In the genomic region with DNA sequence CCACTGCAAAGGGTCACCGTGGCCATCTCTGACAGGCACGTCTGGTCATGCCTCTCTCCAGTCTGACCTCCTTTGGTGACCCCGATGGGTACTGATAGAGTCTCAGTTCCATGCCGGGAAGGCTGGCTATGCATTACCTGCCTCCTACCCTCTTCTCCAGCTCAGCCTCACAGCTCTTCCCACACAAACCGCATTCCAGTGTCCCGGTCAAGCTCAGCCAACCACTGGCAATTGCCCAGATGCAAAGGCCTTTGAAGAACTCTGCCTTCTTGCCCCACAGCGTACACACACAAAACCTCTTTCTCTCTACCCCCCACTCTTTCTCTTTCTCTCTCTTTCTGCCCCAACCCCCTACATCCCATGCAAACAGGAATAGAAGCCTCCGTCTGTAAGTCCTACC, we compare ENCODE assay signal across 20 cellular contexts. TPM values are rescaled to one million over a fixed set of nuclear protein-coding genes. Genes with fewer than 3 reads are reported as not detected.
DNase-seq lines count a peak whose midpoint lies in the region; ATAC-seq and TF ChIP-seq lines count a peak whose summit lies in the region.
"Had no signal": no experiment of that assay in that cellular context is flagged by ENCODE, and none has a peak within 500 bp of the region (broad histone marks: within the 10 kb centered on the region; RNA-seq: fewer than 3 reads in every experiment).

No MANE protein-coding gene starts in this region.

- TF ChIP-seq CTCF in HEK293 (tag by site-specific recombination; IDR thresholded peaks at IDR 0.05) = no peak
- TF ChIP-seq CTCF in osteocyte (IDR thresholded peaks at IDR 0.05) = no peak
- no peak for TF ChIP-seq CTCF in osteoblast (IDR thresholded peaks at IDR 0.05; ENCODE audit: extremely low read depth, low read depth, low read length)

- H3K4me1 ChIP-seq in HEK293 (ENCODE audit: control insufficient read depth, insufficient read depth, low read length) = no peaks in the 10 kb centered on the region
- H3K4me1 ChIP-seq in osteoblast (ENCODE audit: insufficient read depth, low read length) = no peaks in the 10 kb centered on the region

- H3K36me3 ChIP-seq in HEK293 (ENCODE audit: control insufficient read depth in 2 of 2, insufficient read depth in 1 of 2, low read length in 2 of 2) (no peaks in the 10 kb centered on the region), osteoblast (ENCODE audit: insufficient read depth, low read length) (no peaks in the 10 kb centered on the region)
- H3K36me3 ChIP-seq: MG63, Peyer's patch had no signal

- H3K9me3 ChIP-seq in HEK293 (ENCODE audit: control insufficient read depth, insufficient read depth, low read depth, low read length) (no peaks in the 10 kb centered on the region), osteoblast (ENCODE audit: low read depth, low read length) (no peaks in the 10 kb centered on the region)
- H3K9me3 ChIP-seq: MG63, Peyer's patch had no signal

- H3K36me3 Mint-ChIP-seq in T-helper 2 cell treated with Interferon-gamma antibody and Interleukin-4, amounts not matched to agents 5 μg/mL and 100 μg/mL, for 36 hours (ENCODE audit: low read depth) = peaks cover 8% of the 10 kb centered on the region
- no peaks in the 10 kb centered on the region for H3K36me3 Mint-ChIP-seq in central memory CD8-positive, alpha-beta T cell (ENCODE audit: insufficient read depth)
- H3K36me3 Mint-ChIP-seq in osteocyte (ENCODE audit: unreplicated experiment) = no peaks in the 10 kb centered on the region
- peaks cover 2% of the 10 kb centered on the region for H3K36me3 Mint-ChIP-seq in activated naive CD8-positive, alpha-beta T cell treated with anti-CD3 and anti-CD28 coated beads for 36 hours

- peak overlapping the region; percentile 3 for H3K4me3 Mint-ChIP-seq in T-helper 2 cell treated with Interferon-gamma antibody and Interleukin-4, amounts not matched to agents 5 μg/mL and 100 μg/mL, for 36 hours
- peak overlapping the region; percentile 38 for H3K4me3 Mint-ChIP-seq in central memory CD8-positive, alpha-beta T cell
- H3K4me3 Mint-ChIP-seq in osteocyte (ENCODE audit: unreplicated experiment) = no peak overlapping the region
- no peak overlapping the region for H3K4me3 Mint-ChIP-seq in activated naive CD8-positive, alpha-beta T cell treated with anti-CD3 and anti-CD28 coated beads for 36 hours

- H3K9me3 Mint-ChIP-seq in T-helper 2 cell treated with Interferon-gamma antibody and Interleukin-4, amounts not matched to agents 5 μg/mL and 100 μg/mL, for 36 hours = peaks cover 9% of the 10 kb centered on the region
- no peaks in the 10 kb centered on the region for H3K9me3 Mint-ChIP-seq in central memory CD8-positive, alpha-beta T cell
- peaks cover 3% of the 10 kb centered on the region for H3K9me3 Mint-ChIP-seq in osteocyte (ENCODE audit: unreplicated experiment)
- H3K9me3 Mint-ChIP-seq in activated naive CD8-positive, alpha-beta T cell treated with anti-CD3 and anti-CD28 coated beads for 36 hours = peaks cover 1% of the 10 kb centered on the region

- ATAC-seq in central memory CD8-positive, alpha-beta T cell (replicated peaks; ENCODE audit: extremely low read depth, poor library complexity, severe bottlenecking) = no peak

- H3K27me3 ChIP-seq in osteoblast (ENCODE audit: insufficient read depth, low read length) = peaks cover 4% of the 10 kb centered on the region
- H3K27me3 ChIP-seq: MG63, Peyer's patch had no signal

- no peaks in the 10 kb centered on the region for H3K79me2 ChIP-seq in osteoblast (ENCODE audit: insufficient read depth, low read length)

- no peaks in the 10 kb centered on the region for H4K20me1 ChIP-seq in osteoblast (ENCODE audit: insufficient read depth, low read length)

- no peak overlapping the region for H2AFZ ChIP-seq in osteoblast (ENCODE audit: low read length)
- H2AFZ ChIP-seq: GM23248 had no signal

- H3K27me3 Mint-ChIP-seq in T-helper 2 cell treated with Interferon-gamma antibody and Interleukin-4, amounts not matched to agents 5 μg/mL and 100 μg/mL, for 36 hours (ENCODE audit: low read depth) = peaks cover 18% of the 10 kb centered on the region
- no peaks in the 10 kb centered on the region for H3K27me3 Mint-ChIP-seq in central memory CD8-positive, alpha-beta T cell
- no peaks in the 10 kb centered on the region for H3K27me3 Mint-ChIP-seq in osteocyte (ENCODE audit: unreplicated experiment)
- H3K27me3 Mint-ChIP-seq in activated naive CD8-positive, alpha-beta T cell treated with anti-CD3 and anti-CD28 coated beads for 36 hours = peaks cover 33% of the 10 kb centered on the region

- peaks cover 61% of the 10 kb centered on the region for H3K4me1 Mint-ChIP-seq in T-helper 2 cell treated with Interferon-gamma antibody and Interleukin-4, amounts not matched to agents 5 μg/mL and 100 μg/mL, for 36 hours (ENCODE audit: low read depth)
- H3K4me1 Mint-ChIP-seq in central memory CD8-positive, alpha-beta T cell = peaks cover 53% of the 10 kb centered on the region
- no peaks in the 10 kb centered on the region for H3K4me1 Mint-ChIP-seq in osteocyte (ENCODE audit: unreplicated experiment)
- H3K4me1 Mint-ChIP-seq in activated naive CD8-positive, alpha-beta T cell treated with anti-CD3 and anti-CD28 coated beads for 36 hours = peaks cover 26% of the 10 kb centered on the region

- CTCF ChIA-PET in HEK293 (lab: Yijun Ruan, JAX) = interaction anchor here (0.6 to 0.7 kb wide), 3 partner anchors 213 to 268 kb away, joined by 3 read pairs; no protein-coding TSS in a partner anchor

- no peak overlapping the region for H3K4me3 ChIP-seq in HEK293 (ENCODE audit: low read depth, low read length)
- no peak overlapping the region for H3K4me3 ChIP-seq in osteoblast (ENCODE audit: insufficient read depth, low read length)
- H3K4me3 ChIP-seq: GM23248, MG63, Peyer's patch had no signal

- DNase-seq in T-helper 2 cell treated with Interferon-gamma antibody and Interleukin-4, amounts not matched to agents 5 μg/mL and 100 μg/mL, for 36 hours (ENCODE audit: low spot score) = no peak
- DNase-seq in T-helper 2 cell = no peak
- DNase-seq in central memory CD8-positive, alpha-beta T cell (ENCODE audit: low spot score in 2 of 2) = peak in 1 of 2 donors; percentile 6
- DNase-seq in osteocyte (ENCODE audit: extremely low spot score, unreplicated experiment) = peak; percentile 62
- no peak for DNase-seq in NCI-H1048 (lab: John Stamatoyannopoulos, UW)
- no peak for DNase-seq in activated naive CD8-positive, alpha-beta T cell treated with anti-CD3 and anti-CD28 coated beads for 36 hours
- DNase-seq in osteoblast (ENCODE audit: insufficient read length, low spot score, missing footprints) = no peak
- DNase-seq: 8988T; GF-D8; GM23248; HCEC 1CT; IMR-90; MG63; NCI-H1105 treated with DMSO at 0.1 percent for 48 hours; NCI-H1694 treated with DMSO at 0.1 percent for 48 hours; NK-92 treated with Interleukin-12 subunit alpha and Interleukin-12 subunit beta, amount 100 ng/mL, for 24 hours; Peyer's patch; Right ventricle myocardium superior had no signal

- no peak overlapping the region for H3K4me2 ChIP-seq in osteoblast (ENCODE audit: insufficient read depth, low read length)

- H3K27ac ChIP-seq in HEK293 (ENCODE audit: extremely low read depth, low read depth, low read length) (no peak overlapping the region), osteoblast (ENCODE audit: low read depth, low read length) (no peak overlapping the region)
- H3K27ac ChIP-seq: GM23248, Peyer's patch had no signal

- H3K27ac Mint-ChIP-seq in T-helper 2 cell treated with Interferon-gamma antibody and Interleukin-4, amounts not matched to agents 5 μg/mL and 100 μg/mL, for 36 hours = peak overlapping the region; percentile 14
- peak overlapping the region; percentile 36 for H3K27ac Mint-ChIP-seq in central memory CD8-positive, alpha-beta T cell (ENCODE audit: low read depth)
- H3K27ac Mint-ChIP-seq in osteocyte (ENCODE audit: unreplicated experiment) = no peak overlapping the region
- H3K27ac Mint-ChIP-seq in activated naive CD8-positive, alpha-beta T cell treated with anti-CD3 and anti-CD28 coated beads for 36 hours = no peak overlapping the region

- POLR2A ChIA-PET in HEK293 (lab: Yijun Ruan, JAX) = no interaction called here

TF ChIP-seq in HEK293, 187 proteins besides CTCF, POLR2A, EP300 and RAD21:
- TF ChIP-seq ZNF548 (tag by site-specific recombination; IDR thresholded peaks at IDR 0.05) (no peak), ZNF585B (tag by site-specific recombination; IDR thresholded peaks at IDR 0.05) (no peak), ZNF747 (tag by site-specific recombination; IDR thresholded peaks at IDR 0.05) (no peak), ZNF184 (tag by site-specific recombination; IDR thresholded peaks at IDR 0.05) (no peak), EGR2 (tag by site-specific recombination; IDR thresholded peaks at IDR 0.05; ENCODE audit: low read depth) (peak; percentile 38; the same call in 1 of the 2 replicates), ZNF140 (tag by site-specific recombination; IDR thresholded peaks at IDR 0.05) (no peak), ZNF610 (tag by site-specific recombination; IDR thresholded peaks at IDR 0.05; ENCODE audit: borderline replicate concordance) (no peak)
- TF ChIP-seq, protein P1, sequence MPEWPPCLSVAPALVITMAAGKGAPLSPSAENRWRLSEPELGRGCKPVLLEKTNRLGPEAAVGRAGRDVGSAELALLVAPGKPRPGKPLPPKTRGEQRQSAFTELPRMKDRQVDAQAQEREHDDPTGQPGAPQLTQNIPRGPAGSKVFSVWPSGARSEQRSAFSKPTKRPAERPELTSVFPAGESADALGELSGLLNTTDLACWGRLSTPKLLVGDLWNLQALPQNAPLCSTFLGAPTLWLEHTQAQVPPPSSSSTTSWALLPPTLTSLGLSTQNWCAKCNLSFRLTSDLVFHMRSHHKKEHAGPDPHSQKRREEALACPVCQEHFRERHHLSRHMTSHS (tag by site-specific recombination; IDR thresholded peaks at IDR 0.05) = no peak

RNA-seq across cellular contexts. Expression of a gene that starts 37.6 kb away (rescaled TPM):
- not detected in 2 replicates for total RNA-seq in osteocyte
- not detected for total RNA-seq in activated naive CD8-positive, alpha-beta T cell treated with anti-CD3 and anti-CD28 coated beads for 36 hours
- total RNA-seq in osteoblast = under 0.01 TPM in 1 of 2 replicates, not detected in the other
- total RNA-seq: GM23248, IMR-90, NCI-H460 had no signal

Comparison
In these comparisons a context has a peak if more than half of its experiments do, and no peak if none do; other contexts are left out.
1. H3K27ac Mint-ChIP-seq: peak in T-helper 2 cell treated with Interferon-gamma antibody and Interleukin-4, amounts not matched to agents 5 μg/mL and 100 μg/mL, for 36 hours (single experiment) and central memory CD8-positive, alpha-beta T cell (single experiment); none in osteocyte (single experiment) and activated naive CD8-positive, alpha-beta T cell treated with anti-CD3 and anti-CD28 coated beads for 36 hours (single experiment).
2. H3K4me3 Mint-ChIP-seq: peak in T-helper 2 cell treated with Interferon-gamma antibody and Interleukin-4, amounts not matched to agents 5 μg/mL and 100 μg/mL, for 36 hours (single experiment) and central memory CD8-positive, alpha-beta T cell (single experiment); none in osteocyte (single experiment) and activated naive CD8-positive, alpha-beta T cell treated with anti-CD3 and anti-CD28 coated beads for 36 hours (single experiment).